Comparison of ENCODE assay signal across 20 cellular contexts in genomic region chr4:159219862-159220261, GRCh38.
"Had no signal": no experiment of that assay in that cellular context is flagged by ENCODE, and none has a peak within 500 bp of the region (broad histone marks: within the 10 kb centered on the region; RNA-seq: fewer than 3 reads in every experiment).

No MANE protein-coding gene starts in this region.

- H3K27me3 ChIP-seq: dorsolateral prefrontal cortex, heart right ventricle, stomach, transverse colon had no signal

- H3K27me3 Mint-ChIP-seq: naive thymus-derived CD4-positive, alpha-beta T cell had no signal

- H3K27ac Mint-ChIP-seq: nephron progenitor cell had no signal

- H3K9me3 ChIP-seq: heart right ventricle, prostate gland, stomach, thoracic aorta, transverse colon had no signal

- H3K36me3 ChIP-seq: heart right ventricle, prostate gland, stomach, thoracic aorta, transverse colon had no signal

- H3K4me3 ChIP-seq: dorsolateral prefrontal cortex, heart right ventricle, lung, prostate gland, stomach, thoracic aorta, transverse colon had no signal

- ATAC-seq: naive thymus-derived CD4-positive, alpha-beta T cell had no signal

- H3K9me3 Mint-ChIP-seq: naive thymus-derived CD4-positive, alpha-beta T cell; nephron progenitor cell had no signal

- DNase-seq: cortex of kidney; dorsolateral prefrontal cortex; effector CD8-positive, alpha-beta T cell; foreskin melanocyte; heart right ventricle; hypothalamus; kidney glomerular epithelial cell; naive thymus-derived CD4-positive, alpha-beta T cell; nephron progenitor cell; retina; small intestine; stimulated activated CD4-positive, alpha-beta T cell treated with anti-CD3 and anti-CD28 coated beads, Interleukin-12 subunit alpha, Interleukin-12 subunit beta, amount 100 ng/mL, for 4 hours; stimulated activated naive CD4-positive, alpha-beta T cell; stomach; substantia nigra; transverse colon had no signal

- H3K27ac ChIP-seq: dorsolateral prefrontal cortex, parathyroid adenoma, prostate gland, stomach, thoracic aorta, transverse colon had no signal

- H3K4me3 Mint-ChIP-seq: naive thymus-derived CD4-positive, alpha-beta T cell; nephron progenitor cell had no signal

- H3K4me1 ChIP-seq: parathyroid adenoma, prostate gland had no signal
